Comparison of ENCODE assay signal across 5 cellular contexts in genomic region chr22:30601464-30601863, GRCh38. TPM values are rescaled to one million over a fixed set of nuclear protein-coding genes. Genes with fewer than 3 reads are reported as not detected.
"Had no signal": no experiment of that assay in that cellular context is flagged by ENCODE, and none has a peak within 500 bp of the region (broad histone marks: within the 10 kb centered on the region; RNA-seq: fewer than 3 reads in every experiment).

No MANE protein-coding gene starts in this region.

- FAIRE-seq: H54, HTR-8/SVneo had no signal

- ATAC-seq: GM23338 had no signal

- H2AFZ ChIP-seq: GM23338 had no signal

- H3K4me3 ChIP-seq: GM23338 had no signal

- H3K4me2 ChIP-seq: GM23338 had no signal

RNA-seq across cellular contexts. Expression of gene GAL3ST1, which starts 27.0 kb away (rescaled TPM):
- total RNA-seq: IMR-90 had no signal
- polyA plus RNA-seq: IMR-90 had no signal

RNA-seq across cellular contexts. Expression of gene SEC14L6, which starts 54.9 kb away (rescaled TPM):
- total RNA-seq: HT-29, IMR-90 had no signal
